Comparison of ENCODE assay signal across 8 cellular contexts in the genomic region with DNA sequence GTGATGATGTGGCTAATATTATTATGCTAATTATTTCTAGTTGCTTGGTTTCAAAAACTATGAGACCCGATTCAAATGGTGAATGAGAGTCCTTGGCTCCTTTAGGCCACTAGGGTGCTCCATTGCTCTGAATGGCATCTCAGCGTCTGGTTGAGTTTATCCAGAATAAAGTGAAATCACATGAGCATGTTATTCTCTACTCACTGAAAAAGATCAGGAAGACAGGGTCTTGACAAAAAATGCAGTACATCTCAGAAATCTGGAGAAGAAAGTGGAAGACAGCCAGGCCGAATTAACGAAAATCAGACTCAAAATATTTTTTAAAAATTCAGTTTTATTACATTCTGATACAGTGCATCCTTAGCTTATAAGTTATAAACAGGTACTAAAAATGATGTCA.
DNase-seq lines count a peak whose midpoint lies in the region; ATAC-seq and TF ChIP-seq lines count a peak whose summit lies in the region.

No MANE protein-coding gene starts in this region.

- H3K27ac ChIP-seq in breast epithelium (no peak overlapping the region), aorta (ENCODE audit: low read depth in 1 of 2, low read length in 2 of 2) (no peak overlapping the region)

- DNase-seq in EL (peak; percentile 68), NCI-H524 treated with DMSO at 0.1 percent for 48 hours (lab: John Stamatoyannopoulos, UW) (peak; percentile 46), breast epithelium (ENCODE audit: low spot score in 2 of 2) (no peak), left colon (no peak), aorta (no peak)
- DNase-seq in activated T-cell treated with anti-CD3 and anti-CD28 coated beads, Interleukin-2, amount 50 U/mL, for 1 hour = no peak

- H3K27me3 ChIP-seq in breast epithelium = peaks cover 0 to 6% of the 10 kb centered on the region in 2 donors
- no peaks in the 10 kb centered on the region for H3K27me3 ChIP-seq in aorta (ENCODE audit: control insufficient read depth in 1 of 2, insufficient read depth in 2 of 2, low read length in 1 of 2)

- TF ChIP-seq POLR2A in breast epithelium (IDR thresholded peaks at IDR 0.05) = no peak

- ATAC-seq in GM19395 (IDR thresholded peaks at IDR 0.05; ENCODE audit: unreplicated experiment) = peak; percentile 96
- ATAC-seq in HG03280 (IDR thresholded peaks at IDR 0.05; ENCODE audit: unreplicated experiment) = peak; percentile 88
- ATAC-seq in left colon = peak; percentile 74
- peak; percentile 80 for ATAC-seq in aorta (ENCODE audit: low FRiP score)

- intact Hi-C loops in breast epithelium (cut with DNase I; ENCODE audit: low total_unique reads) = no loop called here
- intact Hi-C loops in left colon (cut with DNase I, micrococcal nuclease) = no loop called here
- intact Hi-C loops in aorta (cut with DNase I) = loop anchor here (2.0 to 5.0 kb wide), 3 partner anchors 637 to 962 kb away; no protein-coding TSS in a partner anchor

- no peak overlapping the region for H3K4me3 ChIP-seq in breast epithelium
- H3K4me3 ChIP-seq in aorta (ENCODE audit: low read length in 2 of 2) = no peak overlapping the region

- WGBS in aorta, 2 donors = 4% methylated on average over 4 of the region's 4 CpGs

- H3K36me3 ChIP-seq in breast epithelium = no peaks in the 10 kb centered on the region
- no peaks in the 10 kb centered on the region for H3K36me3 ChIP-seq in aorta (ENCODE audit: control insufficient read depth in 1 of 2, insufficient read depth in 2 of 2, low read length in 1 of 2)

- peak; percentile 57 to 74 (median 67) for TF ChIP-seq CTCF in breast epithelium (IDR thresholded peaks at IDR 0.05)

- H3K4me1 ChIP-seq in breast epithelium = no peaks in the 10 kb centered on the region
- H3K4me1 ChIP-seq in aorta (ENCODE audit: control insufficient read depth in 1 of 2, insufficient read depth in 2 of 2, low read length in 2 of 2) = no peaks in the 10 kb centered on the region

- H3K9me3 ChIP-seq in breast epithelium (no peaks in the 10 kb centered on the region), aorta (ENCODE audit: control insufficient read depth, low read length) (no peaks in the 10 kb centered on the region)

Comparison
In these comparisons a context has a peak if more than half of its experiments do, and no peak if none do; other contexts are left out.
1. DNase-seq: peak in EL (single experiment) and NCI-H524 treated with DMSO at 0.1 percent for 48 hours (single experiment); none in breast epithelium (0 of 2), left colon (0 of 2), aorta (0 of 2) and activated T-cell treated with anti-CD3 and anti-CD28 coated beads, Interleukin-2, amount 50 U/mL, for 1 hour (single experiment).
2. intact Hi-C loops: an anchor here in aorta (2.0 to 5.0 kb wide); none called in breast epithelium and left colon.
3. Peak in every context shown above with its lines, with median percentiles within 50 percentile points of each other: ATAC-seq.